In genomic region chr14:101600336-101600890, GRCh38 we compare ENCODE assay signal across 18 cellular contexts. TPM values are rescaled to one million over a fixed set of nuclear protein-coding genes. Genes with fewer than 3 reads are reported as not detected.
DNase-seq lines count a peak whose midpoint lies in the region; ATAC-seq and TF ChIP-seq lines count a peak whose summit lies in the region.
"Had no signal": no experiment of that assay in that cellular context is flagged by ENCODE, and none has a peak within 500 bp of the region (broad histone marks: within the 10 kb centered on the region; RNA-seq: fewer than 3 reads in every experiment).

No MANE protein-coding gene starts in this region.

- H3K9ac ChIP-seq in DND-41 (ENCODE audit: low read depth, low read length) (no peak overlapping the region), neuronal stem cell (ENCODE audit: low read depth, low read length, poor library complexity) (peak overlapping the region; percentile 50)

- H3K4me3 ChIP-seq in DND-41 (ENCODE audit: low read depth in 1 of 2, low read length in 2 of 2) (no peak overlapping the region), neuronal stem cell (ENCODE audit: low read length in 2 of 2) (no peak overlapping the region)
- H3K4me3 ChIP-seq: Peyer's patch had no signal

- no peak overlapping the region for H3K23ac ChIP-seq in neuronal stem cell (ENCODE audit: low read depth, low read length, poor library complexity)

- peaks cover 24% of the 10 kb centered on the region for H3K9me3 Mint-ChIP-seq in activated naive CD4-positive, alpha-beta T cell treated with anti-CD3 and anti-CD28 coated beads, Interleukin-2, amount 10 ng/mL, durations not matched to agents 7 days and 5 days
- H3K9me3 Mint-ChIP-seq: CD8-positive, alpha-beta memory T cell had no signal

- no peak overlapping the region for H4K91ac ChIP-seq in neuronal stem cell (ENCODE audit: low read depth, low read length, poor library complexity)

- H3K27ac Mint-ChIP-seq in activated naive CD4-positive, alpha-beta T cell treated with anti-CD3 and anti-CD28 coated beads, Interleukin-2, amount 10 ng/mL, durations not matched to agents 7 days and 5 days, result no peak overlapping the region

- H4K20me1 ChIP-seq in DND-41 (ENCODE audit: insufficient read depth, low read length), result no peaks in the 10 kb centered on the region; the same call in 1 of the 2 replicates

- no peak overlapping the region for H2BK12ac ChIP-seq in neuronal stem cell (ENCODE audit: low read length)

- no peak overlapping the region for H4K8ac ChIP-seq in neuronal stem cell (ENCODE audit: low read depth, low read length)

- H3K27me3 ChIP-seq in DND-41 (ENCODE audit: insufficient read depth, low read length, poor library complexity) (no peaks in the 10 kb centered on the region), neuronal stem cell (ENCODE audit: control insufficient read depth in 3 of 3, insufficient read depth in 3 of 3, low read depth in 1 of 3, low read length in 3 of 3) (peaks cover 0 to 20% (median 0%) of the 10 kb centered on the region in 3 experiments)
- H3K27me3 ChIP-seq: Peyer's patch had no signal

- no peak overlapping the region for H2AFZ ChIP-seq in DND-41 (ENCODE audit: low read depth, low read length)
- H2AFZ ChIP-seq in neuronal stem cell (ENCODE audit: low read length), result no peak overlapping the region

- peaks cover 19% of the 10 kb centered on the region for H3K36me3 Mint-ChIP-seq in activated naive CD4-positive, alpha-beta T cell treated with anti-CD3 and anti-CD28 coated beads, Interleukin-2, amount 10 ng/mL, durations not matched to agents 7 days and 5 days

- ATAC-seq in DND-41 (ENCODE audit: insufficient read depth, low read depth), result no peak
- ATAC-seq in HG03108 (IDR thresholded peaks at IDR 0.05; ENCODE audit: unreplicated experiment), result no peak
- ATAC-seq: Right ventricle myocardium inferior had no signal

- H3K4me1 ChIP-seq in DND-41 (ENCODE audit: insufficient read depth, low read length) (peaks cover 41% of the 10 kb centered on the region), neuronal stem cell (ENCODE audit: control insufficient read depth in 2 of 2, insufficient read depth in 1 of 2, low read depth in 1 of 2, low read length in 2 of 2) (no peaks in the 10 kb centered on the region)

- H3K79me1 ChIP-seq in neuronal stem cell (ENCODE audit: low read depth, low read length), result no peaks in the 10 kb centered on the region

- peaks cover 23% of the 10 kb centered on the region for H3K27me3 Mint-ChIP-seq in activated naive CD4-positive, alpha-beta T cell treated with anti-CD3 and anti-CD28 coated beads, Interleukin-2, amount 10 ng/mL, durations not matched to agents 7 days and 5 days

- H3K4me3 Mint-ChIP-seq in activated naive CD4-positive, alpha-beta T cell treated with anti-CD3 and anti-CD28 coated beads, Interleukin-2, amount 10 ng/mL, durations not matched to agents 7 days and 5 days, result no peak overlapping the region
- H3K4me3 Mint-ChIP-seq: CD8-positive, alpha-beta memory T cell had no signal

- H2AK5ac ChIP-seq in neuronal stem cell (ENCODE audit: low read depth, low read length), result peak overlapping the region; percentile 24

- H3K36me3 ChIP-seq in DND-41 (ENCODE audit: insufficient read depth, low read length), result no peaks in the 10 kb centered on the region
- no peaks in the 10 kb centered on the region for H3K36me3 ChIP-seq in neuronal stem cell (replicated peaks in 1 of 2; ENCODE audit: control insufficient read depth in 2 of 2, insufficient read depth in 2 of 2, low read length in 2 of 2)
- H3K36me3 ChIP-seq: Peyer's patch had no signal

- peak; percentile 26 for DNase-seq in activated CD8-positive, alpha-beta memory T cell treated with anti-CD3 and anti-CD28 coated beads for 24 hours
- DNase-seq in activated CD8-positive, alpha-beta memory T cell treated with anti-CD3 and anti-CD28 coated beads, Interleukin-2, amount 50 U/mL, for 48 hours, result no peak
- peak; percentile 6 for DNase-seq in AG20443 (ENCODE audit: low spot score)
- DNase-seq in DND-41, result peak; percentile 39
- no peak for DNase-seq in neuronal stem cell (ENCODE audit: low spot score)
- no peak for DNase-seq in caudate nucleus (lab: John Stamatoyannopoulos, UW)
- DNase-seq in activated naive CD4-positive, alpha-beta T cell treated with anti-CD3 and anti-CD28 coated beads, Interleukin-2, amount 10 ng/mL, durations not matched to agents 7 days and 5 days, result no peak
- DNase-seq: C1 segment of cervical spinal cord; DMS79; GOT3; NCI-H1092 treated with DMSO at 0.1 percent for 48 hours; NCI-H2081; NCI-H2171 treated with DMSO at 0.1 percent for 48 hours; NK-92 treated with Interleukin-12 subunit alpha and Interleukin-12 subunit beta, amount 100 ng/mL, for 24 hours had no signal

- TF ChIP-seq CTCF in DND-41 (IDR thresholded peaks at IDR 0.05; ENCODE audit: borderline replicate concordance, extremely low read depth, low read length, poor library complexity, severe bottlenecking), result no peak

- no CpG with 5 or more reads among the region's 7 CpGs for WGBS in neuronal stem cell (ENCODE audit: extremely low coverage in 2 of 2, insufficient read length in 2 of 2, insufficient replicate concordance in 1 of 2), 2 donors

- H2BK5ac ChIP-seq in neuronal stem cell (ENCODE audit: low read length), result no peak overlapping the region

- H3K4me1 Mint-ChIP-seq in activated naive CD4-positive, alpha-beta T cell treated with anti-CD3 and anti-CD28 coated beads, Interleukin-2, amount 10 ng/mL, durations not matched to agents 7 days and 5 days, result peaks cover 34% of the 10 kb centered on the region

- H3K4me2 ChIP-seq in DND-41 (ENCODE audit: insufficient read depth, low read length), result no peak overlapping the region
- H3K4me2 ChIP-seq in neuronal stem cell (ENCODE audit: insufficient read depth, low read length, poor library complexity, severe bottlenecking), result no peak overlapping the region

- no peaks in the 10 kb centered on the region for H3K79me2 ChIP-seq in DND-41 (ENCODE audit: insufficient read depth, low read length)

- H3K4ac ChIP-seq in neuronal stem cell (ENCODE audit: low read length), result no peak overlapping the region

- CTCF ChIA-PET in activated naive CD4-positive, alpha-beta T cell treated with anti-CD3 and anti-CD28 coated beads, Interleukin-2, amount 10 ng/mL, durations not matched to agents 7 days and 5 days (lab: Charles Lee), result interaction anchor here (1.0 kb wide), 1 partner anchor 18 kb away, joined by 3 read pairs; no protein-coding TSS in a partner anchor

- H3K27ac ChIP-seq in DND-41 (ENCODE audit: low read length) (no peak overlapping the region), neuronal stem cell (replicated peaks; ENCODE audit: low read length) (no peak overlapping the region), caudate nucleus (ENCODE audit: low read depth, low read length) (no peak overlapping the region)
- H3K27ac ChIP-seq: Peyer's patch had no signal

- no peak overlapping the region for H3K14ac ChIP-seq in neuronal stem cell (ENCODE audit: low read length)

- no peak overlapping the region for H2BK120ac ChIP-seq in neuronal stem cell (ENCODE audit: low read depth, low read length)

- peak overlapping the region; percentile 52 for H3K18ac ChIP-seq in neuronal stem cell (ENCODE audit: low read length)

- peaks cover 16% of the 10 kb centered on the region for H3K9me3 ChIP-seq in DND-41 (ENCODE audit: insufficient read depth, low read length, severe bottlenecking)
- H3K9me3 ChIP-seq in neuronal stem cell (replicated peaks in 1 of 2; ENCODE audit: control insufficient read depth in 2 of 2, insufficient read depth in 1 of 2, low read depth in 1 of 2, low read length in 2 of 2), result peaks cover 0 to 10% of the 10 kb centered on the region in 2 donors
- H3K9me3 ChIP-seq: Peyer's patch had no signal

- H2BK15ac ChIP-seq in neuronal stem cell (ENCODE audit: low read length), result no peak overlapping the region

RNA-seq across cellular contexts. Expression of gene DIO3, which starts 39.1 kb away (rescaled TPM):
- polyA plus RNA-seq in neuronal stem cell (2013, experiment 1 of 2), result 8.3 TPM
- 7.9 TPM for polyA plus RNA-seq in neuronal stem cell (2013, experiment 2 of 2)
- polyA plus RNA-seq: CD8-positive, alpha-beta memory T cell had no signal

Comparison
In these comparisons a context has a peak if more than half of its experiments do, and no peak if none do; other contexts are left out.
1. DNase-seq: peak in activated CD8-positive, alpha-beta memory T cell treated with anti-CD3 and anti-CD28 coated beads for 24 hours (single experiment), AG20443 (single experiment) and DND-41 (single experiment); none in activated CD8-positive, alpha-beta memory T cell treated with anti-CD3 and anti-CD28 coated beads, Interleukin-2, amount 50 U/mL, for 48 hours (single experiment), neuronal stem cell (single experiment), caudate nucleus (0 of 61) and activated naive CD4-positive, alpha-beta T cell treated with anti-CD3 and anti-CD28 coated beads, Interleukin-2, amount 10 ng/mL, durations not matched to agents 7 days and 5 days (single experiment).